Comparison of ENCODE assay signal across 34 cellular contexts in genomic region chr4:55876387-55876786, GRCh38. TPM values are rescaled to one million over a fixed set of nuclear protein-coding genes. Genes with fewer than 3 reads are reported as not detected.
"Had no signal": no experiment of that assay in that cellular context is flagged by ENCODE, and none has a peak within 500 bp of the region (broad histone marks: within the 10 kb centered on the region; RNA-seq: fewer than 3 reads in every experiment).

No MANE protein-coding gene starts in this region.

- ATAC-seq: body of pancreas; naive thymus-derived CD8-positive, alpha-beta T cell; sciatic nerve; stimulated activated memory B cell treated with anti-CD40 and anti-IgM and Interleukin-4, amounts not matched to agents 10 μg/mL and 1 μg/mL and 100 μg/mL, for 72 hours; stimulated activated naive CD8-positive, alpha-beta T cell treated with anti-CD3 and anti-CD28 coated beads, Interleukin-15, amount 100 ng/mL, for 72 hours; upper lobe of right lung had no signal

- H3K27ac ChIP-seq: body of pancreas, heart left ventricle, neural progenitor cell, tibial artery, upper lobe of right lung, VCaP had no signal

- H3K27me3 ChIP-seq: body of pancreas, heart left ventricle, neural progenitor cell, tibial artery, upper lobe of right lung had no signal

- H3K4me1 ChIP-seq: body of pancreas, neural progenitor cell, upper lobe of right lung had no signal

- H3K4me3 ChIP-seq: body of pancreas, heart left ventricle, neural progenitor cell, smooth muscle cell, tibial artery, upper lobe of right lung had no signal

- H3K9me3 ChIP-seq: body of pancreas, heart left ventricle, tibial artery, upper lobe of right lung had no signal

- DNase-seq: activated CD4-positive, alpha-beta T cell treated with anti-CD3 and anti-CD28 coated beads for 4 hours; activated CD4-positive, alpha-beta T cell treated with anti-CD3 and anti-CD28 coated beads, Interleukin-2, amount 50 U/mL, for 48 hours; activated CD8-positive, alpha-beta memory T cell treated with anti-CD3 and anti-CD28 coated beads for 24 hours; activated effector memory CD4-positive, alpha-beta T cell treated with Interleukin-2 at 50 U/mL for 16 hours; activated naive CD4-positive, alpha-beta T cell treated with Interleukin-2 at 50 U/mL for 16 hours; anterior cingulate cortex; body of pancreas; cerebellar nuclear complex; foreskin fibroblast; heart left ventricle; hypothalamus; immature natural killer cell; midbrain; naive thymus-derived CD8-positive, alpha-beta T cell; occipital lobe; posterior cingulate gyrus; stimulated activated CD4-positive, alpha-beta T cell treated with anti-CD3 and anti-CD28 coated beads, Interleukin-1b, Interleukin-23, amount 100 ng/mL, for 48 hours; stimulated activated CD4-positive, alpha-beta T cell treated with anti-CD3 and anti-CD28 coated beads, Interleukin-4, amount 100 ng/mL, for 4 hours; stimulated activated CD8-positive, alpha-beta memory T cell treated with anti-CD3 and anti-CD28 coated beads, Interleukin-4, amount 100 ng/mL, for 48 hours; stimulated activated naive CD8-positive, alpha-beta T cell treated with anti-CD3 and anti-CD28 coated beads, Interleukin-15, amount 100 ng/mL, for 72 hours; substantia nigra; T-helper 9 cell; tibial artery; upper lobe of right lung had no signal

RNA-seq across cellular contexts. Expression of gene EXOC1L, which starts 56.8 kb away (rescaled TPM):
- total RNA-seq: body of pancreas; endothelial cell of umbilical vein; heart left ventricle; kidney epithelial cell; lower leg skin; naive thymus-derived CD8-positive, alpha-beta T cell; occipital lobe; renal cortical epithelial cell; sciatic nerve; smooth muscle cell; upper lobe of right lung had no signal
- polyA plus RNA-seq: endothelial cell of umbilical vein; esophagus; heart left ventricle; naive thymus-derived CD8-positive, alpha-beta T cell; smooth muscle cell had no signal
